Comparison of ENCODE assay signal across 2 cellular contexts in genomic region chr17:28367641-28368305, GRCh38.
TF ChIP-seq lines count a peak whose summit lies in the region.

No MANE protein-coding gene starts in this region.

TF ChIP-seq in H1, 55 proteins besides CTCF, POLR2A, EP300 and RAD21:
- TF ChIP-seq USF2 (IDR thresholded peaks at IDR 0.05; ENCODE audit: low read length), result no peak
- no peak for TF ChIP-seq ASH2L (IDR thresholded peaks at IDR 0.05; ENCODE audit: low read length)
- no peak for TF ChIP-seq RBBP5 (IDR thresholded peaks at IDR 0.05; ENCODE audit: borderline replicate concordance, low read depth, low read length)
- TF ChIP-seq KDM5A (IDR thresholded peaks at IDR 0.05; ENCODE audit: low read length), result no peak

TF ChIP-seq in liver, 16 proteins besides CTCF, POLR2A, EP300 and RAD21:
- TF ChIP-seq ZBTB33 (IDR thresholded peaks at IDR 0.05) (no peak), SP1 (IDR thresholded peaks at IDR 0.05) (no peak)
